ENCODE assay signal across 17 cellular contexts in the genomic region with DNA sequence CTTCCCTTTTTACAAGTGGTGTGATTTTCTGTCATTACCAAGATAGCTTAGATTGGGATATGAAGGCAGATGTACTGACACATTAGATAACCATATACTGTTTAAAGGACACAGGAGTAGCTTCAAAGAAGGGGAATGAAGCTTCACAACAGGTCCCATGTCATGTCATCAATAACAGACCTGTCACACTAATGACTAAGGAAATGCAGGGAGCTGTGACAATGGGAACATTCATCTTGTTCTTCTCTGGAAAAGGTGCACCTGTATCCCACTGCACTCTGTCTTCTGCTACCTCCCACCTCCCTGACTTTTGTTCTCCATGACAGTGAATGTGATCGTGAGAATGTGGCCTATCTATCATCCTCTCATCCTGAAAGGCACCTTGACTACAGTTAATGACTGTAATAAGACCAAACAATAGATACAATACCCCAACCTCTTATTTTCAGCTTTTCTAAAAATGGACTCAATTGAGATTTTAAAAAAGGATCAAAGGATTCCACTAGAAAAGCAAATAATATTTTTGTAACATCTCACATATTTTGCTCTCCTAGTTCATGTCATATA.
"Had no signal": no experiment of that assay in that cellular context is flagged by ENCODE, and none has a peak within 500 bp of the region (broad histone marks: within the 10 kb centered on the region; RNA-seq: fewer than 3 reads in every experiment).

No MANE protein-coding gene starts in this region.

- ATAC-seq: heart left ventricle; left colon; mucosa of descending colon; naive thymus-derived CD8-positive, alpha-beta T cell; right cardiac atrium had no signal

- H3K9me3 ChIP-seq: heart left ventricle, ovary had no signal

- H3K27ac ChIP-seq: dorsolateral prefrontal cortex, heart left ventricle, ovary had no signal

- DNase-seq: cortex of kidney; dorsolateral prefrontal cortex; effector CD8-positive, alpha-beta T cell; foreskin melanocyte; heart left ventricle; hippocampal formation; left colon; mammary epithelial cell; mucosa of descending colon; naive thymus-derived CD8-positive, alpha-beta T cell; ovary; right cardiac atrium; small intestine; stimulated activated CD4-positive, alpha-beta T cell treated with anti-CD3 and anti-CD28 coated beads, Interleukin-12 subunit alpha, Interleukin-12 subunit beta, amount 100 ng/mL, for 4 hours; stimulated activated naive CD4-positive, alpha-beta T cell treated with Interleukin-2 at 50 U/mL for 16 hours; trophoblast cell had no signal

- H3K4me1 Mint-ChIP-seq: naive thymus-derived CD8-positive, alpha-beta T cell; neural crest cell had no signal

- H3K4me1 ChIP-seq: heart left ventricle had no signal

- H3K27me3 Mint-ChIP-seq: naive thymus-derived CD8-positive, alpha-beta T cell had no signal

- H3K4me3 Mint-ChIP-seq: naive thymus-derived CD8-positive, alpha-beta T cell; neural crest cell had no signal

- H3K36me3 ChIP-seq: heart left ventricle, ovary had no signal

- H3K36me3 Mint-ChIP-seq: naive thymus-derived CD8-positive, alpha-beta T cell had no signal

- H3K27me3 ChIP-seq: dorsolateral prefrontal cortex, heart left ventricle, ovary had no signal

- H3K4me3 ChIP-seq: dorsolateral prefrontal cortex, heart left ventricle, mucosa of descending colon, ovary had no signal

- H3K27ac Mint-ChIP-seq: naive thymus-derived CD8-positive, alpha-beta T cell had no signal
